Comparison of ENCODE assay signal across 1 cellular context in the genomic region with DNA sequence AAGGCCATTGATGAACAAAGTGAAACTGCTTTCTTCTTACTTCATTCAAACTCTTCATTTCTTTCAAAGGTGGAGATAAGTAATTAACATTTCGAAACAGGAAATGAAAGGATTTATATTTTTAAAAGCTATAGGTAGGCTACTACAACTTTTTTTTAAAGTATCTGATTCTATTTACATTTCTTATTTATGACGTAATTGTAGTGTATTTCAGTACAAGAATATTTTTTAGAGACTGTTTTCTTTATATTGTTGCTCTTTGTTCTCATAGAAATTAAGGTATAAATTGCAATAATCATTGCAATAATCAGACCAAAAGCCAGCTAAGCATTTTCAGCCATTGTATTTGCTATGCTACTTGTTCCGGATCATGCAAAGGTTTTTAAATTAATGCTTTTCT.
TF ChIP-seq lines count a peak whose summit lies in the region.

No MANE protein-coding gene starts in this region.

TF ChIP-seq in GM23338, 12 proteins besides CTCF, POLR2A, EP300 and RAD21 (continued from another document):
- TF ChIP-seq, protein P1, sequence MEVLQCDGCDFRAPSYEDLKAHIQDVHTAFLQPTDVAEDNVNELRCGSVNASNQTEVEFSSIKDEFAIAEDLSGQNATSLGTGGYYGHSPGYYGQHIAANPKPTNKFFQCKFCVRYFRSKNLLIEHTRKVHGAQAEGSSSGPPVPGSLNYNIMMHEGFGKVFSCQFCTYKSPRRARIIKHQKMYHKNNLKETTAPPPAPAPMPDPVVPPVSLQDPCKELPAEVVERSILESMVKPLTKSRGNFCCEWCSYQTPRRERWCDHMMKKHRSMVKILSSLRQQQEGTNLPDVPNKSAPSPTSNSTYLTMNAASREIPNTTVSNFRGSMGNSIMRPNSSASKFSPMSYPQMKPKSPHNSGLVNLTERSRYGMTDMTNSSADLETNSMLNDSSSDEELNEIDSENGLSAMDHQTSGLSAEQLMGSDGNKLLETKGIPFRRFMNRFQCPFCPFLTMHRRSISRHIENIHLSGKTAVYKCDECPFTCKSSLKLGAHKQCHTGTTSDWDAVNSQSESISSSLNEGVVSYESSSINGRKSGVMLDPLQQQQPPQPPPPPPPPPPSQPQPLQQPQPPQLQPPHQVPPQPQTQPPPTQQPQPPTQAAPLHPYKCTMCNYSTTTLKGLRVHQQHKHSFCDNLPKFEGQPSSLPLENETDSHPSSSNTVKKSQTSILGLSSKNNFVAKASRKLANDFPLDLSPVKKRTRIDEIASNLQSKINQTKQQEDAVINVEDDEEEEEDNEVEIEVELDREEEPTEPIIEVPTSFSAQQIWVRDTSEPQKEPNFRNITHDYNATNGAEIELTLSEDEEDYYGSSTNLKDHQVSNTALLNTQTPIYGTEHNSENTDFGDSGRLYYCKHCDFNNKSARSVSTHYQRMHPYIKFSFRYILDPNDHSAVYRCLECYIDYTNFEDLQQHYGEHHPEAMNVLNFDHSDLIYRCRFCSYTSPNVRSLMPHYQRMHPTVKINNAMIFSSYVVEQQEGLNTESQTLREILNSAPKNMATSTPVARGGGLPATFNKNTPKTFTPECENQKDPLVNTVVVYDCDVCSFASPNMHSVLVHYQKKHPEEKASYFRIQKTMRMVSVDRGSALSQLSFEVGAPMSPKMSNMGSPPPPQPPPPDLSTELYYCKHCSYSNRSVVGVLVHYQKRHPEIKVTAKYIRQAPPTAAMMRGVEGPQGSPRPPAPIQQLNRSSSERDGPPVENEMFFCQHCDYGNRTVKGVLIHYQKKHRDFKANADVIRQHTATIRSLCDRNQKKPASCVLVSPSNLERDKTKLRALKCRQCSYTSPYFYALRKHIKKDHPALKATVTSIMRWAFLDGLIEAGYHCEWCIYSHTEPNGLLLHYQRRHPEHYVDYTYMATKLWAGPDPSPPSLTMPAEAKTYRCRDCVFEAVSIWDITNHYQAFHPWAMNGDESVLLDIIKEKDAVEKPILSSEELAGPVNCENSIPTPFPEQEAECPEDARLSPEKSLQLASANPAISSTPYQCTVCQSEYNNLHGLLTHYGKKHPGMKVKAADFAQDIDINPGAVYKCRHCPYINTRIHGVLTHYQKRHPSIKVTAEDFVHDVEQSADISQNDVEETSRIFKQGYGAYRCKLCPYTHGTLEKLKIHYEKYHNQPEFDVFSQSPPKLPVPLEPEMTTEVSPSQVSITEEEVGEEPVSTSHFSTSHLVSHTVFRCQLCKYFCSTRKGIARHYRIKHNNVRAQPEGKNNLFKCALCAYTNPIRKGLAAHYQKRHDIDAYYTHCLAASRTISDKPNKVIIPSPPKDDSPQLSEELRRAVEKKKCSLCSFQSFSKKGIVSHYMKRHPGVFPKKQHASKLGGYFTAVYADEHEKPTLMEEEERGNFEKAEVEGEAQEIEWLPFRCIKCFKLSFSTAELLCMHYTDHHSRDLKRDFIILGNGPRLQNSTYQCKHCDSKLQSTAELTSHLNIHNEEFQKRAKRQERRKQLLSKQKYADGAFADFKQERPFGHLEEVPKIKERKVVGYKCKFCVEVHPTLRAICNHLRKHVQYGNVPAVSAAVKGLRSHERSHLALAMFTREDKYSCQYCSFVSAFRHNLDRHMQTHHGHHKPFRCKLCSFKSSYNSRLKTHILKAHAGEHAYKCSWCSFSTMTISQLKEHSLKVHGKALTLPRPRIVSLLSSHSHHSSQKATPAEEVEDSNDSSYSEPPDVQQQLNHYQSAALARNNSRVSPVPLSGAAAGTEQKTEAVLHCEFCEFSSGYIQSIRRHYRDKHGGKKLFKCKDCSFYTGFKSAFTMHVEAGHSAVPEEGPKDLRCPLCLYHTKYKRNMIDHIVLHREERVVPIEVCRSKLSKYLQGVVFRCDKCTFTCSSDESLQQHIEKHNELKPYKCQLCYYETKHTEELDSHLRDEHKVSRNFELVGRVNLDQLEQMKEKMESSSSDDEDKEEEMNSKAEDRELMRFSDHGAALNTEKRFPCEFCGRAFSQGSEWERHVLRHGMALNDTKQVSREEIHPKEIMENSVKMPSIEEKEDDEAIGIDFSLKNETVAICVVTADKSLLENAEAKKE (CRISPR knock-in tag; IDR thresholded peaks at IDR 0.05): no peak
- TF ChIP-seq, protein P2, sequence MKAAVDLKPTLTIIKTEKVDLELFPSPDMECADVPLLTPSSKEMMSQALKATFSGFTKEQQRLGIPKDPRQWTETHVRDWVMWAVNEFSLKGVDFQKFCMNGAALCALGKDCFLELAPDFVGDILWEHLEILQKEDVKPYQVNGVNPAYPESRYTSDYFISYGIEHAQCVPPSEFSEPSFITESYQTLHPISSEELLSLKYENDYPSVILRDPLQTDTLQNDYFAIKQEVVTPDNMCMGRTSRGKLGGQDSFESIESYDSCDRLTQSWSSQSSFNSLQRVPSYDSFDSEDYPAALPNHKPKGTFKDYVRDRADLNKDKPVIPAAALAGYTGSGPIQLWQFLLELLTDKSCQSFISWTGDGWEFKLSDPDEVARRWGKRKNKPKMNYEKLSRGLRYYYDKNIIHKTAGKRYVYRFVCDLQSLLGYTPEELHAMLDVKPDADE (IDR thresholded peaks at IDR 0.05): no peak
